9 cellular contexts compared by ENCODE assay signal in genomic region chr17:8109669-8110455, GRCh38. TPM values are rescaled to one million over a fixed set of nuclear protein-coding genes. Genes with fewer than 3 reads are reported as not detected.
DNase-seq lines count a peak whose midpoint lies in the region; ATAC-seq, FAIRE-seq and TF ChIP-seq lines count a peak whose summit lies in the region.
"Had no signal": no experiment of that assay in that cellular context is flagged by ENCODE, and none has a peak within 500 bp of the region (broad histone marks: within the 10 kb centered on the region; RNA-seq: fewer than 3 reads in every experiment).

No MANE protein-coding gene starts in this region.

- peak; percentile 87 for DNase-seq in GM12892 (ENCODE audit: insufficient read length)
- peak; percentile 58 for DNase-seq in NCI-H2171 (lab: John Stamatoyannopoulos, UW)
- peak; percentile 69 for DNase-seq in activated T-cell treated with anti-CD3 and anti-CD28 coated beads for 24 hours (ENCODE audit: low read depth)
- DNase-seq in neural progenitor cell (ENCODE audit: low spot score), result peak; percentile 82
- DNase-seq in transverse colon, result peak; percentile 78
- DNase-seq in 8988T, result no peak

- peaks cover 4% of the 10 kb centered on the region for H3K4me1 Mint-ChIP-seq in neural progenitor cell

- no peak for TF ChIP-seq EP300 in transverse colon (IDR thresholded peaks at IDR 0.05; ENCODE audit: low read depth)

- H3K9ac ChIP-seq in neural progenitor cell, result no peak overlapping the region

- ATAC-seq in esophagus mucosa, result peak; percentile 64
- no peak for ATAC-seq in GM21381 (IDR thresholded peaks at IDR 0.05; ENCODE audit: unreplicated experiment)

- H3F3A ChIP-seq in neural progenitor cell (ENCODE audit: low read depth), result no peaks in the 10 kb centered on the region

- no peak overlapping the region for H3K27ac Mint-ChIP-seq in neural progenitor cell

- H3K4me1 ChIP-seq in neural progenitor cell, result peaks cover 2% of the 10 kb centered on the region
- H3K4me1 ChIP-seq in transverse colon, result peaks cover 4 to 10% (median 7%) of the 10 kb centered on the region in 4 donors

- peak overlapping the region; percentile 50 for H3K4me3 ChIP-seq in neural progenitor cell
- peak overlapping the region in 2 of 4 donors; percentile 39 to 42 for H3K4me3 ChIP-seq in transverse colon

- peak overlapping the region; percentile 79 for H3K4me2 ChIP-seq in neural progenitor cell

- intact Hi-C loops in transverse colon (cut with DNase I; ENCODE audit: low total_unique reads), result no loop called here

- H3K9me3 Mint-ChIP-seq in neural progenitor cell, result no peaks in the 10 kb centered on the region

- peak; percentile 81 for TF ChIP-seq CTCF in neural progenitor cell (IDR thresholded peaks at IDR 0.05)
- peak; percentile 77 to 93 (median 87) for TF ChIP-seq CTCF in transverse colon (IDR thresholded peaks at IDR 0.05)

- H3K27me3 ChIP-seq in neural progenitor cell (peaks cover 77% of the 10 kb centered on the region), transverse colon (peaks cover 69% of the 10 kb centered on the region)

- H3K36me3 ChIP-seq in neural progenitor cell, result no peaks in the 10 kb centered on the region
- H3K36me3 ChIP-seq in transverse colon, result no peaks in the 10 kb centered on the region

- peaks cover 48% of the 10 kb centered on the region for H3K27me3 Mint-ChIP-seq in neural progenitor cell (ENCODE audit: insufficient read depth, low read depth)

- H2AFZ ChIP-seq in neural progenitor cell (replicated peaks), result peak overlapping the region; percentile 59

- H3K9me3 ChIP-seq in neural progenitor cell (ENCODE audit: low read depth) (no peaks in the 10 kb centered on the region), transverse colon (no peaks in the 10 kb centered on the region)

- H4K20me1 ChIP-seq in neural progenitor cell (ENCODE audit: low read depth), result no peaks in the 10 kb centered on the region

- H3K27ac ChIP-seq in neural progenitor cell (no peak overlapping the region), transverse colon (no peak overlapping the region)

- 0 to 11% methylated on average over 4 to 50 of the region's 61 CpGs for WGBS in transverse colon (ENCODE audit: low coverage in 1 of 2), 2 donors

- no peaks in the 10 kb centered on the region for H3K79me2 ChIP-seq in neural progenitor cell (ENCODE audit: low read depth)

- no peak for FAIRE-seq in GM12892 (lab: Jason Lieb, UNC)

- peak overlapping the region; percentile 9 for H3K4me3 Mint-ChIP-seq in neural progenitor cell

- H3K36me3 Mint-ChIP-seq in neural progenitor cell, result no peaks in the 10 kb centered on the region

- in situ Hi-C loops in transverse colon (cut with MboI; ENCODE audit: low pct_ligation_motif_present in 1 of 4, low pct_unique_long_range_greater_than_20kb in 1 of 4, low sequenced_read_pairs in 3 of 4), result loop anchor here in 1 of 4 donors (10.0 kb wide), 1 partner anchor 45 kb away; no protein-coding TSS in a partner anchor

- TF ChIP-seq POLR2A in GM12892 (IDR thresholded peaks at IDR 0.05; ENCODE audit: low read depth, low read length) (no peak), transverse colon (IDR thresholded peaks at IDR 0.05) (no peak)

RNA-seq across cellular contexts. Expression of gene ALOXE3, which starts 8.5 kb away (rescaled TPM):
- not detected for polyA plus RNA-seq in GM12892 (2012; ENCODE audit: missing spikeins)
- total RNA-seq in esophagus mucosa (4.0 TPM), neural progenitor cell (ENCODE audit: low replicate concordance) (not detected in 2 replicates), transverse colon (under 1 TPM in 1 of 4 donors, not detected in 3; 0.79 TPM)
- total RNA-seq: dermis microvascular lymphatic vessel endothelial cell had no signal

RNA-seq across cellular contexts. Expression of gene HES7, which starts 14.0 kb away (rescaled TPM):
- polyA plus RNA-seq in GM12892 (2012; ENCODE audit: missing spikeins), result 0.21 TPM
- total RNA-seq in esophagus mucosa (0.40 TPM), neural progenitor cell (ENCODE audit: low replicate concordance) (2.0 TPM in 1 of 2 replicates, not detected in the other), transverse colon (not detected)

RNA-seq across cellular contexts. Expression of gene ALOX12B, which starts 22.3 kb away (rescaled TPM):
- not detected for polyA plus RNA-seq in GM12892 (2012; ENCODE audit: missing spikeins)
- total RNA-seq in esophagus mucosa, result 15.0 TPM
- total RNA-seq in neural progenitor cell (ENCODE audit: low replicate concordance), result 0.28 TPM in 1 of 2 replicates, not detected in the other
- total RNA-seq in transverse colon, result not detected
- total RNA-seq: dermis microvascular lymphatic vessel endothelial cell had no signal

RNA-seq across cellular contexts. Expression of gene PER1, which starts 42.3 kb away (rescaled TPM):
- 11.8 TPM for polyA plus RNA-seq in GM12892 (2012; ENCODE audit: missing spikeins)
- total RNA-seq in esophagus mucosa, result 65.0 TPM
- 3.2 and 11.4 TPM in 2 replicates for total RNA-seq in neural progenitor cell (ENCODE audit: low replicate concordance)
- 100 to 1,000 TPM in 2 of 4 donors, 10 to 100 TPM in 2; 55.9 to 211 (median 109) TPM for total RNA-seq in transverse colon

RNA-seq across cellular contexts. Expression of gene VAMP2, which starts 52.9 kb away (rescaled TPM):
- 32.1 TPM for polyA plus RNA-seq in GM12892 (2012; ENCODE audit: missing spikeins)
- total RNA-seq in esophagus mucosa, result 20.9 TPM
- 9.4 and 11.7 TPM in 2 replicates for total RNA-seq in neural progenitor cell (ENCODE audit: low replicate concordance)
- total RNA-seq in transverse colon, result 10 to 100 TPM; 20.9 to 49.4 (median 30.1) TPM
